In genomic region chr17:74190154-74190553, GRCh38 we compare ENCODE assay signal across 1 cellular context.
TF ChIP-seq lines count a peak whose summit lies in the region.

No MANE protein-coding gene starts in this region.

TF ChIP-seq in H1, 55 proteins besides CTCF, POLR2A, EP300 and RAD21:
- TF ChIP-seq ASH2L (IDR thresholded peaks at IDR 0.05; ENCODE audit: low read length) (no peak), SP1 (IDR thresholded peaks at IDR 0.05; ENCODE audit: low read depth, low read length) (peak; percentile 44; the same call in 1 of the 2 replicates), SIX5 (IDR thresholded peaks at IDR 0.05; ENCODE audit: low read depth, low read length) (peak; percentile 82), CEBPB (IDR thresholded peaks at IDR 0.05; ENCODE audit: low read depth, low read length) (no peak), RXRA (IDR thresholded peaks at IDR 0.05; ENCODE audit: insufficient read depth, low read depth, low read length) (no peak), USF2 (IDR thresholded peaks at IDR 0.05; ENCODE audit: low read length) (peak; percentile 80), SRF (IDR thresholded peaks at IDR 0.05; ENCODE audit: low read depth, low read length) (no peak), ZNF274 (IDR thresholded peaks at IDR 0.05; ENCODE audit: borderline replicate concordance, extremely low read depth, low read length) (no peak), HDAC6 (IDR thresholded peaks at IDR 0.05; ENCODE audit: low read depth, low read length) (no peak), BCL11A (IDR thresholded peaks at IDR 0.05; ENCODE audit: low read depth in 2 of 2, low read length in 2 of 2) (no peak), SP2 (IDR thresholded peaks at IDR 0.05; ENCODE audit: low read length) (no peak), GTF2F1 (IDR thresholded peaks at IDR 0.05; ENCODE audit: borderline replicate concordance, low read depth, low read length) (no peak), SAP30 (IDR thresholded peaks at IDR 0.05; ENCODE audit: insufficient read depth, insufficient replicate concordance, low read length) (no peak), MAX (IDR thresholded peaks at IDR 0.05) (no peak), TAF7 (optimal IDR thresholded peaks at IDR 0.05; ENCODE audit: borderline replicate concordance, low read depth, low read length) (no peak), POU5F1 (IDR thresholded peaks at IDR 0.05; ENCODE audit: low read depth, low read length) (no peak), JUND (IDR thresholded peaks at IDR 0.05; ENCODE audit: low read length) (no peak), SIN3A (conservative IDR thresholded peaks at IDR 0.05 in 1 of 2, IDR thresholded peaks at IDR 0.05 in 1 of 2; ENCODE audit: low read depth in 1 of 2, low read length in 2 of 2) (no peak), NANOG (IDR thresholded peaks at IDR 0.05; ENCODE audit: insufficient read depth, low read depth, low read length, poor library complexity, severe bottlenecking) (no peak)
